ENCODE assay signal across 16 cellular contexts in the genomic region with DNA sequence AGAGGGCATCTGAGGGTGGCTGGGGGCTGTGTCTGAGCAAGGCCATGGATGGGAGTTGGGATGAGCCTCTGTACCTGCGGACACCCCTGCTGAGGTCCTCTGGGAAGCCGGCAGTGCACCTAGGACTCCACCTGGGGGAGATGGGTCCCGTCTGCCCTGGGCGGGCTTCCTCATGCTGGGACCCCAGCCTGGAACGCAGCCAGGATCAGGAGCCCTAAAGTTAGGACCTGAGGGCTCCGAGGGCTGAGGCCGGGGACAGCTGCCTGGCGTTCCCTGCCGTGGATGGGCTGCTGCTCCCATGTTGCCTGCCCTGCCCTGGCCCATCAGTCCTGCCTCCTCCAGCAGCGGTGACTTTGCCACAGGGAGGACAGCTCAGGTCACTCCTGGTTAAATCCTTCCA. TPM values are rescaled to one million over a fixed set of nuclear protein-coding genes. Genes with fewer than 3 reads are reported as not detected.
DNase-seq lines count a peak whose midpoint lies in the region; ATAC-seq, FAIRE-seq and TF ChIP-seq lines count a peak whose summit lies in the region.
"Had no signal": no experiment of that assay in that cellular context is flagged by ENCODE, and none has a peak within 500 bp of the region (broad histone marks: within the 10 kb centered on the region; RNA-seq: fewer than 3 reads in every experiment).

No MANE protein-coding gene starts in this region.

- peaks cover 31% of the 10 kb centered on the region for H4K20me1 ChIP-seq in SK-N-SH (ENCODE audit: insufficient read depth)
- H4K20me1 ChIP-seq in neural progenitor cell (ENCODE audit: low read depth) = peaks cover 39% of the 10 kb centered on the region

- H3K36me3 ChIP-seq in SK-N-SH (replicated peaks in 1 of 2; ENCODE audit: control insufficient read depth in 1 of 2, insufficient read depth in 2 of 2, low read length in 1 of 2) = no peaks in the 10 kb centered on the region
- H3K36me3 ChIP-seq in neural progenitor cell = no peaks in the 10 kb centered on the region
- H3K36me3 ChIP-seq in sigmoid colon = no peaks in the 10 kb centered on the region
- H3K36me3 ChIP-seq: HAP-1 had no signal

- H3K9me3 Mint-ChIP-seq in dendritic cell treated with granulocyte-macrophage colony-stimulating factor and Interleukin-4, amounts not matched to agents 40 ng/mL and 50 ng/mL, for 4 days = no peaks in the 10 kb centered on the region
- H3K9me3 Mint-ChIP-seq in neural progenitor cell (no peaks in the 10 kb centered on the region), nephron progenitor cell (peaks cover 12% of the 10 kb centered on the region)
- H3K9me3 Mint-ChIP-seq: CD4-positive, CD25-positive, alpha-beta regulatory T cell had no signal

- WGBS in SK-N-SH (ENCODE audit: low lambda C conversion rate) = 86% methylated on average over 5 of the region's 10 CpGs
- 82 to 93% methylated on average over 10 of the region's 10 CpGs for WGBS in sigmoid colon, 2 donors

- H3K79me2 ChIP-seq in SK-N-SH (ENCODE audit: insufficient read depth) = peaks cover 28% of the 10 kb centered on the region
- H3K79me2 ChIP-seq in neural progenitor cell (ENCODE audit: low read depth) = peaks cover 34% of the 10 kb centered on the region

- H3K9me3 ChIP-seq in SK-N-SH = no peaks in the 10 kb centered on the region
- no peaks in the 10 kb centered on the region for H3K9me3 ChIP-seq in neural progenitor cell (ENCODE audit: low read depth)
- H3K9me3 ChIP-seq in sigmoid colon = no peaks in the 10 kb centered on the region
- H3K9me3 ChIP-seq: HAP-1 had no signal

- CTCF ChIA-PET in SK-N-SH (lab: Yijun Ruan, JAX) = no interaction called here

- DNase-seq in SK-N-SH = peak; percentile 33
- no peak for DNase-seq in neural progenitor cell (ENCODE audit: low spot score)
- DNase-seq in sigmoid colon = no peak
- no peak for DNase-seq in GM12892 (ENCODE audit: insufficient read length)
- DNase-seq in occipital lobe (lab: John Stamatoyannopoulos, UW) = no peak
- DNase-seq in nephron progenitor cell = no peak
- DNase-seq: Calu3; CD4-positive, CD25-positive, alpha-beta regulatory T cell; DMS 273 treated with DMSO at 0.1 percent for 48 hours; GM23248 had no signal

- H3K4me3 ChIP-seq in SK-N-SH (ENCODE audit: low read depth in 2 of 2, low read length in 1 of 2) = no peak overlapping the region
- no peak overlapping the region for H3K4me3 ChIP-seq in neural progenitor cell
- no peak overlapping the region for H3K4me3 ChIP-seq in sigmoid colon
- H3K4me3 ChIP-seq: GM23248, HAP-1 had no signal

- TF ChIP-seq POLR2A in sigmoid colon (IDR thresholded peaks at IDR 0.05) (no peak), GM12892 (IDR thresholded peaks at IDR 0.05; ENCODE audit: low read depth, low read length) (no peak)

- H3K27me3 Mint-ChIP-seq in dendritic cell treated with granulocyte-macrophage colony-stimulating factor and Interleukin-4, amounts not matched to agents 40 ng/mL and 50 ng/mL, for 4 days = no peaks in the 10 kb centered on the region
- H3K27me3 Mint-ChIP-seq in neural progenitor cell (ENCODE audit: insufficient read depth, low read depth) (no peaks in the 10 kb centered on the region), nephron progenitor cell (ENCODE audit: low read depth, poor library complexity) (no peaks in the 10 kb centered on the region)
- H3K27me3 Mint-ChIP-seq: CD4-positive, CD25-positive, alpha-beta regulatory T cell had no signal

- H3K27ac ChIP-seq in SK-N-SH (ENCODE audit: low read depth in 2 of 2, low read length in 1 of 2) = no peak overlapping the region
- no peak overlapping the region for H3K27ac ChIP-seq in neural progenitor cell
- H3K27ac ChIP-seq in sigmoid colon = no peak overlapping the region
- H3K27ac ChIP-seq: 22Rv1, GM23248, HL-60 had no signal

- TF ChIP-seq RAD21 in SK-N-SH (IDR thresholded peaks at IDR 0.05; ENCODE audit: low read length) = no peak

- no peak overlapping the region for H3K4me3 Mint-ChIP-seq in dendritic cell treated with granulocyte-macrophage colony-stimulating factor and Interleukin-4, amounts not matched to agents 40 ng/mL and 50 ng/mL, for 4 days
- H3K4me3 Mint-ChIP-seq in neural progenitor cell (no peak overlapping the region), nephron progenitor cell (no peak overlapping the region)
- H3K4me3 Mint-ChIP-seq: CD4-positive, CD25-positive, alpha-beta regulatory T cell had no signal

- FAIRE-seq in GM12892 (lab: Jason Lieb, UNC) = no peak
- FAIRE-seq: GM18507 had no signal

- no peaks in the 10 kb centered on the region for H3K9me2 ChIP-seq in SK-N-SH

- POLR2A ChIA-PET in SK-N-SH (lab: Yijun Ruan, JAX) = no interaction called here

- peaks cover 0 to 29% of the 10 kb centered on the region in 2 experiments; a peak in 1 of 4 replicates for H3K4me1 ChIP-seq in SK-N-SH (ENCODE audit: control insufficient read depth in 1 of 2, insufficient read depth in 2 of 2, low read depth in 1 of 2, low read length in 1 of 2)
- H3K4me1 ChIP-seq in neural progenitor cell = no peaks in the 10 kb centered on the region
- H3K4me1 ChIP-seq in sigmoid colon = peaks cover 0 to 25% (median 12%) of the 10 kb centered on the region in 4 donors
- H3K4me1 ChIP-seq: HAP-1 had no signal

- no peak for TF ChIP-seq CTCF in SK-N-SH (IDR thresholded peaks at IDR 0.05)
- TF ChIP-seq CTCF in neural progenitor cell (IDR thresholded peaks at IDR 0.05) = no peak
- TF ChIP-seq CTCF in sigmoid colon (IDR thresholded peaks at IDR 0.05) = no peak
- no peak for TF ChIP-seq CTCF in nephron progenitor cell (IDR thresholded peaks at IDR 0.05)

- H3K27ac Mint-ChIP-seq in dendritic cell treated with granulocyte-macrophage colony-stimulating factor and Interleukin-4, amounts not matched to agents 40 ng/mL and 50 ng/mL, for 4 days = peak overlapping the region; percentile 57
- H3K27ac Mint-ChIP-seq in neural progenitor cell (peak overlapping the region; percentile 50), nephron progenitor cell (no peak overlapping the region)
- H3K27ac Mint-ChIP-seq: CD4-positive, CD25-positive, alpha-beta regulatory T cell had no signal

- no peak overlapping the region for H3K9ac ChIP-seq in SK-N-SH
- no peak overlapping the region for H3K9ac ChIP-seq in neural progenitor cell
- H3K9ac ChIP-seq: GM23248 had no signal

- H3K36me3 Mint-ChIP-seq in dendritic cell treated with granulocyte-macrophage colony-stimulating factor and Interleukin-4, amounts not matched to agents 40 ng/mL and 50 ng/mL, for 4 days (ENCODE audit: low read depth) = no peaks in the 10 kb centered on the region
- no peaks in the 10 kb centered on the region for H3K36me3 Mint-ChIP-seq in neural progenitor cell
- peaks cover 12% of the 10 kb centered on the region for H3K36me3 Mint-ChIP-seq in nephron progenitor cell (ENCODE audit: low read depth)

- H3K4me1 Mint-ChIP-seq in dendritic cell treated with granulocyte-macrophage colony-stimulating factor and Interleukin-4, amounts not matched to agents 40 ng/mL and 50 ng/mL, for 4 days (ENCODE audit: low read depth) = peaks cover 7% of the 10 kb centered on the region
- H3K4me1 Mint-ChIP-seq in neural progenitor cell = peaks cover 14% of the 10 kb centered on the region
- H3K4me1 Mint-ChIP-seq in nephron progenitor cell = peaks cover 12% of the 10 kb centered on the region

- H3K27me3 ChIP-seq in SK-N-SH (ENCODE audit: insufficient read depth) (no peaks in the 10 kb centered on the region), neural progenitor cell (no peaks in the 10 kb centered on the region), sigmoid colon (no peaks in the 10 kb centered on the region)

- H2AFZ ChIP-seq in SK-N-SH (ENCODE audit: low read depth) = no peak overlapping the region
- H2AFZ ChIP-seq in neural progenitor cell (replicated peaks) = no peak overlapping the region
- H2AFZ ChIP-seq: GM23248 had no signal

- ATAC-seq in SK-N-SH treated with all-trans-retinoic acid at 6 μM for 48 hours = no peak

- H3F3A ChIP-seq in SK-N-SH (replicated peaks; ENCODE audit: insufficient read depth) = peaks cover 8% of the 10 kb centered on the region
- no peaks in the 10 kb centered on the region for H3F3A ChIP-seq in neural progenitor cell (ENCODE audit: low read depth)

- no peak overlapping the region for H3K4me2 ChIP-seq in SK-N-SH
- no peak overlapping the region for H3K4me2 ChIP-seq in neural progenitor cell

- intact Hi-C loops in dendritic cell treated with granulocyte-macrophage colony-stimulating factor and Interleukin-4, amounts not matched to agents 40 ng/mL and 50 ng/mL, for 4 days (cut with micrococcal nuclease) = no loop called here
- intact Hi-C loops in sigmoid colon (cut with DNase I) = no loop called here

- TF ChIP-seq EP300 in SK-N-SH (IDR thresholded peaks at IDR 0.05; ENCODE audit: borderline replicate concordance in 1 of 2, low read depth in 1 of 2, low read length in 1 of 2) = no peak
- no peak for TF ChIP-seq EP300 in sigmoid colon (IDR thresholded peaks at IDR 0.05)

TF ChIP-seq in SK-N-SH, 30 proteins besides CTCF, POLR2A, EP300 and RAD21:
- no peak for TF ChIP-seq YY1 (IDR thresholded peaks at IDR 0.05; ENCODE audit: low read depth)

TF ChIP-seq in SK-N-SH treated with all-trans-retinoic acid at 6 μM for 48 hours, 23 proteins besides CTCF, POLR2A, EP300 and RAD21:
- no peak for TF ChIP-seq ZNF8 (CRISPR knock-in tag; IDR thresholded peaks at IDR 0.05)

RNA-seq across cellular contexts. Expression of a gene that starts 26.1 kb away (rescaled TPM):
- polyA plus RNA-seq in SK-N-SH (2012; rRNA removed) (2.2 and 5.0 TPM in 2 replicates), sigmoid colon (1 to 10 TPM; 2.8 to 8.9 (median 3.6) TPM)
- polyA plus RNA-seq in SK-N-SH (2012; cell fraction: cytosol; rRNA removed) = 2.1 and 3.2 TPM in 2 replicates
- polyA plus RNA-seq in SK-N-SH (2012; cell fraction: nucleus; rRNA removed) = 21.9 and 27.2 TPM in 2 replicates
- total RNA-seq in neural progenitor cell (ENCODE audit: low replicate concordance) (2.4 and 5.7 TPM in 2 replicates), sigmoid colon (1 to 10 TPM; 2.5 to 7.2 (median 4.6) TPM), occipital lobe (6.6 TPM)
- 0.66 TPM for polyA plus RNA-seq in GM12892 (2012; ENCODE audit: missing spikeins)
